24 cellular contexts compared by ENCODE assay signal in the genomic region with DNA sequence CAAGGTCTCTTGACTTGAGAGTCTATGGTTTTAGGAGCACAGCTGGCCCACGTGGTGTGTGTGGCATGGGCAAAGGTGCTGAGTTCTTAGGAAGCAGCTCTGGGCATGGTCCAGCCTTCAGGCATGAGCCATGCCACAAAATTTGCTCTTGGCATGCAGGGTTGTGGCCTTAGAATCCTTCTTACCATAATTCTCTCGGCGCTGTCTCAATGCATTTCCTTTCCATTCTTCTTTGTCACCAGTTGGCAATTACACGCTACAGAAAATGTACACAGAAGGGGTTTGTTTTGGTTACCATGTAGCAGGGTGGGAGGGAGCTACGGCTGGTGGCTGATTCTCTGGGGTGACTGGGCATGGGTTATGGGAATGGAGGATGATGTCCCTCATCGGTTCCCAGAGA.
A peak's percentile ranks its signal among the peaks of the same experiment; 100 is the strongest.
DNase-seq lines count a peak whose midpoint lies in the region; ATAC-seq and TF ChIP-seq lines count a peak whose summit lies in the region.
"Had no signal": no experiment of that assay in that cellular context is flagged by ENCODE, and none has a peak within 500 bp of the region (broad histone marks: within the 10 kb centered on the region; RNA-seq: fewer than 3 reads in every experiment).

No MANE protein-coding gene starts in this region.

- H3K79me2 ChIP-seq in trophoblast cell (ENCODE audit: control insufficient read depth, insufficient read depth, low read length, poor library complexity) = no peaks in the 10 kb centered on the region

- H2BK120ac ChIP-seq in trophoblast cell (ENCODE audit: insufficient read depth, low read length, poor library complexity) = peak overlapping the region; percentile 86

- peak overlapping the region; percentile 98 for H4K91ac ChIP-seq in trophoblast cell (ENCODE audit: low read depth, low read length)

- WGBS in trophoblast cell (ENCODE audit: extremely low coverage, insufficient coverage, insufficient read length) = no CpG with 5 or more reads among the region's 6 CpGs

- peak overlapping the region; percentile 71 for H3K4ac ChIP-seq in trophoblast cell (ENCODE audit: low read depth, low read length)

- peak overlapping the region; percentile 84 for H3K27ac ChIP-seq in trophoblast cell (ENCODE audit: low read depth, low read length)
- H3K27ac ChIP-seq: SJSA1, suprapubic skin, vagina had no signal

- H4K12ac ChIP-seq in trophoblast cell (ENCODE audit: low read depth, low read length) = no peak overlapping the region

- in situ Hi-C loops in astrocyte of the cerebellum (cut with HindIII; ENCODE audit: low sequenced_read_pairs) = no loop called here

- TF ChIP-seq CTCF in astrocyte of the cerebellum (IDR thresholded peaks at IDR 0.05; ENCODE audit: low read depth, low read length, missing control alignments) = no peak
- TF ChIP-seq CTCF in fibroblast of the aortic adventitia (IDR thresholded peaks at IDR 0.05; ENCODE audit: insufficient read depth, low read length) = no peak

- peak overlapping the region; percentile 51 for H4K8ac ChIP-seq in trophoblast cell (ENCODE audit: low read depth, low read length)

- H3K4me2 ChIP-seq in trophoblast cell (ENCODE audit: low read length) = no peak overlapping the region

- no peaks in the 10 kb centered on the region for H3K27me3 ChIP-seq in trophoblast cell (ENCODE audit: insufficient read depth, low read length)
- H3K27me3 ChIP-seq: SJSA1, suprapubic skin, vagina had no signal

- H3K4me1 ChIP-seq in trophoblast cell (ENCODE audit: control insufficient read depth in 1 of 2, insufficient read depth in 2 of 2, low read length in 2 of 2) = peaks cover 5 to 10% of the 10 kb centered on the region in 2 experiments
- H3K4me1 ChIP-seq: SJSA1, suprapubic skin, vagina had no signal

- H2AFZ ChIP-seq in trophoblast cell (ENCODE audit: insufficient read depth, low read length, poor library complexity) = peak overlapping the region; percentile 25

- peaks cover 7% of the 10 kb centered on the region for H3K79me1 ChIP-seq in trophoblast cell (ENCODE audit: low read length)

- H2BK5ac ChIP-seq in trophoblast cell (ENCODE audit: low read depth, low read length, poor library complexity) = peak overlapping the region; percentile 84

- ATAC-seq in HG03457 (IDR thresholded peaks at IDR 0.05; ENCODE audit: unreplicated experiment) = no peak
- ATAC-seq: esophagus mucosa, left cardiac atrium, Panc1 had no signal

- H3K9me3 ChIP-seq in trophoblast cell (ENCODE audit: insufficient read depth, low read depth, low read length) = no peaks in the 10 kb centered on the region
- H3K9me3 ChIP-seq: SJSA1, suprapubic skin, vagina had no signal

- DNase-seq in GM04503 (ENCODE audit: low read depth) (peak; percentile 59), astrocyte of the cerebellum (ENCODE audit: low read depth) (peak; percentile 53), fibroblast of the aortic adventitia (ENCODE audit: low read depth) (peak; percentile 13), trophoblast cell (no peak), midbrain (lab: John Stamatoyannopoulos, UW) (no peak), NCI-H2029 treated with DMSO at 0.1 percent for 48 hours (lab: John Stamatoyannopoulos, UW) (no peak), SHP77 (lab: John Stamatoyannopoulos, UW) (no peak)
- DNase-seq: activated CD8-positive, alpha-beta memory T cell treated with anti-CD3 and anti-CD28 coated beads for 24 hours; activated naive CD4-positive, alpha-beta T cell treated with Interleukin-2 at 50 U/mL for 16 hours; activated T-cell treated with anti-CD3 and anti-CD28 coated beads, Interleukin-2, amount 50 U/mL, for 48 hours; CD4-positive, alpha-beta T cell; cerebellar nuclear complex; DMS153; effector CD8-positive, alpha-beta T cell; GDM1; glutamatergic neuron; left cardiac atrium; NK-92 treated with Interleukin-12 subunit alpha and Interleukin-12 subunit beta, amount 100 ng/mL, for 24 hours had no signal

- peak overlapping the region; percentile 65 for H2AK5ac ChIP-seq in trophoblast cell (ENCODE audit: low read length)

- peak overlapping the region; percentile 82 for H3K14ac ChIP-seq in trophoblast cell (ENCODE audit: low read length)

- no peak overlapping the region for H3K23ac ChIP-seq in trophoblast cell (ENCODE audit: low read length)

- H3K36me3 ChIP-seq in trophoblast cell (ENCODE audit: control insufficient read depth in 1 of 2, insufficient read depth in 2 of 2, low read length in 2 of 2) = no peaks in the 10 kb centered on the region
- H3K36me3 ChIP-seq: SJSA1, suprapubic skin, vagina had no signal

- no peak overlapping the region for H3K9ac ChIP-seq in trophoblast cell (ENCODE audit: low read length)

- peak overlapping the region; percentile 95 for H2BK12ac ChIP-seq in trophoblast cell (ENCODE audit: low read length)

- peak overlapping the region; percentile 79 for H3K18ac ChIP-seq in trophoblast cell (ENCODE audit: low read length)

- H3K4me3 ChIP-seq in astrocyte of the cerebellum (ENCODE audit: low read depth, low read length) = no peak overlapping the region
- no peak overlapping the region for H3K4me3 ChIP-seq in fibroblast of the aortic adventitia (ENCODE audit: low read depth, low read length)
- H3K4me3 ChIP-seq in trophoblast cell (ENCODE audit: low read depth, low read length) = no peak overlapping the region
- H3K4me3 ChIP-seq: SJSA1, suprapubic skin, vagina had no signal

Comparison
In these comparisons a context has a peak if more than half of its experiments do, and no peak if none do; other contexts are left out.
1. DNase-seq: peak in GM04503 (single experiment), astrocyte of the cerebellum (single experiment) and fibroblast of the aortic adventitia (single experiment); none in trophoblast cell (0 of 2), midbrain (single experiment), NCI-H2029 treated with DMSO at 0.1 percent for 48 hours (single experiment) and SHP77 (0 of 2).